11 cellular contexts compared by ENCODE assay signal in the genomic region with DNA sequence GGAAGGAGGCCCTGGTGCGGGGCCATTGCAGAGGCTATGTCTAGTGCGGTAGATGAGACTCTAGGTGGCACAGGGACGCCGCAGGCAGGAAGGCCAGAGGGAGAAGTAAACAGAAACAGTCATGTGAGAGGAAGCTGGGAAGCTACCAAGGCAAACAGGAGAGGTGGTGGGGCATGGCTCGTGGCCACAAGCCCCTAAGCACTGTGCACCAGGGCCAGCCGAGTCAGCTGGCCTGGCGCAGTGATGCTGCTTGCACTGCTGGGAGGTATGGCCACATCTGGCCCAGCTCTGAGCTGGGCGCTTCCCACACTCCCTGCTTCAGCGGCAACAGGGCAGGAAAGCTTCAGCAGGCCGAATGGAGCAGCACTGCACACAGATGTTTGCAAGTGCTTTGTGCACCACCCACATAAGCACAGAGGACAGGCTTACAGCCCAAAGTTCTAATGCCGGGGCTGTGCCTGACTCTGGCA.
A peak's percentile ranks its signal among the peaks of the same experiment; 100 is the strongest.
DNase-seq lines count a peak whose midpoint lies in the region; ATAC-seq and TF ChIP-seq lines count a peak whose summit lies in the region.
"Had no signal": no experiment of that assay in that cellular context is flagged by ENCODE, and none has a peak within 500 bp of the region (broad histone marks: within the 10 kb centered on the region; RNA-seq: fewer than 3 reads in every experiment).

No MANE protein-coding gene starts in this region.

- no peaks in the 10 kb centered on the region for H3K36me3 Mint-ChIP-seq in activated T-helper 2 cell treated with anti-CD3 and anti-CD28 coated beads, Interferon-gamma antibody, Interleukin-2, Interleukin-4, amounts not matched to agents 10 μg/mL and 5 μg/mL and 100 μg/mL, durations not matched to agents 14 hours and 24 hours and 36 hours (ENCODE audit: low read depth)

- peak overlapping the region; percentile 80 for H3K27ac ChIP-seq in foreskin keratinocyte
- H3K27ac ChIP-seq: body of pancreas had no signal

- H3K4me1 ChIP-seq in foreskin keratinocyte, result peaks cover 56% of the 10 kb centered on the region
- H3K4me1 ChIP-seq: body of pancreas had no signal

- no peak overlapping the region for H3K4me3 Mint-ChIP-seq in activated T-helper 2 cell treated with anti-CD3 and anti-CD28 coated beads, Interferon-gamma antibody, Interleukin-2, Interleukin-4, amounts not matched to agents 10 μg/mL and 5 μg/mL and 100 μg/mL, durations not matched to agents 14 hours and 24 hours and 36 hours (ENCODE audit: low read depth)

- H3K27ac Mint-ChIP-seq in activated T-helper 2 cell treated with anti-CD3 and anti-CD28 coated beads, Interferon-gamma antibody, Interleukin-2, Interleukin-4, amounts not matched to agents 10 μg/mL and 5 μg/mL and 100 μg/mL, durations not matched to agents 14 hours and 24 hours and 36 hours, result no peak overlapping the region

- ATAC-seq in foreskin keratinocyte, result peak; percentile 28
- ATAC-seq: body of pancreas had no signal

- no peaks in the 10 kb centered on the region for H3K9me3 Mint-ChIP-seq in activated T-helper 2 cell treated with anti-CD3 and anti-CD28 coated beads, Interferon-gamma antibody, Interleukin-2, Interleukin-4, amounts not matched to agents 10 μg/mL and 5 μg/mL and 100 μg/mL, durations not matched to agents 14 hours and 24 hours and 36 hours

- H3K4me1 Mint-ChIP-seq in activated T-helper 2 cell treated with anti-CD3 and anti-CD28 coated beads, Interferon-gamma antibody, Interleukin-2, Interleukin-4, amounts not matched to agents 10 μg/mL and 5 μg/mL and 100 μg/mL, durations not matched to agents 14 hours and 24 hours and 36 hours (ENCODE audit: low read depth), result peaks cover 40% of the 10 kb centered on the region

- peak; percentile 58 for DNase-seq in activated effector memory CD4-positive, alpha-beta T cell treated with anti-CD3 and anti-CD28 coated beads, Interleukin-2, amount 50 U/mL, for 16 hours
- DNase-seq in activated effector memory CD4-positive, alpha-beta T cell treated with Interleukin-2 at 50 U/mL for 16 hours, result no peak
- peak; percentile 65 for DNase-seq in SHP77 treated with DMSO at 0.1 percent for 48 hours (lab: John Stamatoyannopoulos, UW)
- DNase-seq in foreskin keratinocyte, result peak; percentile 34 to 51
- DNase-seq in superior temporal gyrus (ENCODE audit: extremely low spot score), result peak; percentile 64
- no peak for DNase-seq in inferior parietal cortex (ENCODE audit: extremely low spot score)
- DNase-seq in activated T-helper 2 cell treated with anti-CD3 and anti-CD28 coated beads, Interferon-gamma antibody, Interleukin-2, Interleukin-4, amounts not matched to agents 10 μg/mL and 5 μg/mL and 100 μg/mL, durations not matched to agents 14 hours and 24 hours and 36 hours (ENCODE audit: low spot score), result no peak
- no peak for DNase-seq in T1000 (lab: John Stamatoyannopoulos, UW)
- DNase-seq: activated CD8-positive, alpha-beta memory T cell treated with anti-CD3 and anti-CD28 coated beads, Interleukin-2, amount 50 U/mL, for 4 hours; body of pancreas; NCI-H446 treated with DMSO at 0.1 percent for 48 hours had no signal

- TF ChIP-seq CTCF in foreskin keratinocyte (conservative IDR thresholded peaks at IDR 0.05), result peak; percentile 31

- H3K27me3 ChIP-seq in foreskin keratinocyte, result no peaks in the 10 kb centered on the region
- H3K27me3 ChIP-seq: body of pancreas had no signal

- intact Hi-C loops in activated T-helper 2 cell treated with anti-CD3 and anti-CD28 coated beads, Interferon-gamma antibody, Interleukin-2, Interleukin-4, amounts not matched to agents 10 μg/mL and 5 μg/mL and 100 μg/mL, durations not matched to agents 14 hours and 24 hours and 36 hours (cut with micrococcal nuclease), result no loop called here

- H3K27me3 Mint-ChIP-seq in activated T-helper 2 cell treated with anti-CD3 and anti-CD28 coated beads, Interferon-gamma antibody, Interleukin-2, Interleukin-4, amounts not matched to agents 10 μg/mL and 5 μg/mL and 100 μg/mL, durations not matched to agents 14 hours and 24 hours and 36 hours (ENCODE audit: low read depth), result no peaks in the 10 kb centered on the region

Comparison
In these comparisons a context has a peak if more than half of its experiments do, and no peak if none do; other contexts are left out.
1. DNase-seq: peak in activated effector memory CD4-positive, alpha-beta T cell treated with anti-CD3 and anti-CD28 coated beads, Interleukin-2, amount 50 U/mL, for 16 hours (single experiment), SHP77 treated with DMSO at 0.1 percent for 48 hours (single experiment), foreskin keratinocyte (2 of 2) and superior temporal gyrus (single experiment); none in activated effector memory CD4-positive, alpha-beta T cell treated with Interleukin-2 at 50 U/mL for 16 hours (single experiment), inferior parietal cortex (single experiment), activated T-helper 2 cell treated with anti-CD3 and anti-CD28 coated beads, Interferon-gamma antibody, Interleukin-2, Interleukin-4, amounts not matched to agents 10 μg/mL and 5 μg/mL and 100 μg/mL, durations not matched to agents 14 hours and 24 hours and 36 hours (single experiment) and T1000 (single experiment).